In genomic region chr3:160403796-160404510, GRCh38 we compare ENCODE assay signal across 9 cellular contexts.
A peak's percentile ranks its signal among the peaks of the same experiment; 100 is the strongest.
DNase-seq lines count a peak whose midpoint lies in the region; ATAC-seq and TF ChIP-seq lines count a peak whose summit lies in the region.
"Had no signal": no experiment of that assay in that cellular context is flagged by ENCODE, and none has a peak within 500 bp of the region (broad histone marks: within the 10 kb centered on the region; RNA-seq: fewer than 3 reads in every experiment).

No MANE protein-coding gene starts in this region.

- H3K36me3 ChIP-seq in SK-N-MC (ENCODE audit: insufficient read depth, low read length), result peaks cover 81% of the 10 kb centered on the region
- H3K36me3 ChIP-seq in WERI-Rb-1, result peaks cover 90% of the 10 kb centered on the region

- H3K9ac ChIP-seq in SK-N-MC (ENCODE audit: insufficient read length), result peak overlapping the region; percentile 100

- peaks cover 4% of the 10 kb centered on the region for H3K27me3 Mint-ChIP-seq in T-helper 2 cell treated with Interferon-gamma antibody and Interleukin-4, amounts not matched to agents 5 μg/mL and 100 μg/mL, for 36 hours (ENCODE audit: low read depth)

- H3K27me3 ChIP-seq in WERI-Rb-1 (ENCODE audit: insufficient read depth, low read depth, severe bottlenecking), result no peaks in the 10 kb centered on the region

- H3K27ac Mint-ChIP-seq in T-helper 2 cell treated with Interferon-gamma antibody and Interleukin-4, amounts not matched to agents 5 μg/mL and 100 μg/mL, for 36 hours, result peak overlapping the region; percentile 84
- H3K27ac Mint-ChIP-seq in stimulated activated effector memory CD8-positive, alpha-beta T cell treated with anti-CD3 and anti-CD28 coated beads, Interleukin-12 subunit alpha, Interleukin-12 subunit beta, amount 100 ng/mL, for 72 hours, result no peak overlapping the region

- no peaks in the 10 kb centered on the region for H3K9me3 Mint-ChIP-seq in T-helper 2 cell treated with Interferon-gamma antibody and Interleukin-4, amounts not matched to agents 5 μg/mL and 100 μg/mL, for 36 hours
- H3K9me3 Mint-ChIP-seq in stimulated activated effector memory CD8-positive, alpha-beta T cell treated with anti-CD3 and anti-CD28 coated beads, Interleukin-12 subunit alpha, Interleukin-12 subunit beta, amount 100 ng/mL, for 72 hours, result no peaks in the 10 kb centered on the region

- peaks cover 35% of the 10 kb centered on the region for H3K4me1 Mint-ChIP-seq in T-helper 2 cell treated with Interferon-gamma antibody and Interleukin-4, amounts not matched to agents 5 μg/mL and 100 μg/mL, for 36 hours (ENCODE audit: low read depth)
- peaks cover 31% of the 10 kb centered on the region for H3K4me1 Mint-ChIP-seq in stimulated activated effector memory CD8-positive, alpha-beta T cell treated with anti-CD3 and anti-CD28 coated beads, Interleukin-12 subunit alpha, Interleukin-12 subunit beta, amount 100 ng/mL, for 72 hours

- TF ChIP-seq CTCF in fibroblast of pulmonary artery (IDR thresholded peaks at IDR 0.05; ENCODE audit: low read length, missing control alignments), result no peak
- TF ChIP-seq CTCF in WERI-Rb-1 (IDR thresholded peaks at IDR 0.05; ENCODE audit: low read depth, low read length), result no peak

- H3K36me3 Mint-ChIP-seq in T-helper 2 cell treated with Interferon-gamma antibody and Interleukin-4, amounts not matched to agents 5 μg/mL and 100 μg/mL, for 36 hours (ENCODE audit: low read depth), result peaks cover 60% of the 10 kb centered on the region
- H3K36me3 Mint-ChIP-seq in stimulated activated effector memory CD8-positive, alpha-beta T cell treated with anti-CD3 and anti-CD28 coated beads, Interleukin-12 subunit alpha, Interleukin-12 subunit beta, amount 100 ng/mL, for 72 hours, result peaks cover 99% of the 10 kb centered on the region

- H3K27ac ChIP-seq in SK-N-MC, result peak overlapping the region; percentile 53
- H3K27ac ChIP-seq in WERI-Rb-1, result no peak overlapping the region

- H3K9me3 ChIP-seq in SK-N-MC (ENCODE audit: low read depth, low read length), result no peaks in the 10 kb centered on the region
- no peaks in the 10 kb centered on the region for H3K9me3 ChIP-seq in WERI-Rb-1 (ENCODE audit: severe bottlenecking)

- no peak for ATAC-seq in stimulated activated effector memory CD8-positive, alpha-beta T cell treated with anti-CD3 and anti-CD28 coated beads, Interleukin-12 subunit alpha, Interleukin-12 subunit beta, amount 100 ng/mL, for 72 hours
- no peak for ATAC-seq in GM19467 (IDR thresholded peaks at IDR 0.05; ENCODE audit: unreplicated experiment)

- no peak for DNase-seq in T-helper 2 cell treated with Interferon-gamma antibody and Interleukin-4, amounts not matched to agents 5 μg/mL and 100 μg/mL, for 36 hours (ENCODE audit: low spot score)
- no peak for DNase-seq in T-helper 2 cell
- DNase-seq in SK-N-MC (ENCODE audit: low read depth, low spot score), result no peak
- peak; percentile 58 for DNase-seq in fibroblast of pulmonary artery (ENCODE audit: low read depth)
- DNase-seq in stimulated activated effector memory CD8-positive, alpha-beta T cell treated with anti-CD3 and anti-CD28 coated beads, Interleukin-12 subunit alpha, Interleukin-12 subunit beta, amount 100 ng/mL, for 72 hours (ENCODE audit: low spot score in 2 of 2), result no peak
- DNase-seq in hepatic stellate cell (ENCODE audit: low spot score), result no peak
- no peak for DNase-seq in WERI-Rb-1
- DNase-seq: NCI-H1092 treated with DMSO at 0.1 percent for 48 hours had no signal

- H3K4me3 ChIP-seq in SK-N-MC, result peak overlapping the region; percentile 98
- H3K4me3 ChIP-seq in fibroblast of pulmonary artery (replicated peaks; ENCODE audit: low read depth, low read length), result peak overlapping the region; percentile 96
- H3K4me3 ChIP-seq in WERI-Rb-1 (ENCODE audit: low read depth, low read length), result no peak overlapping the region

- H3K4me3 Mint-ChIP-seq in T-helper 2 cell treated with Interferon-gamma antibody and Interleukin-4, amounts not matched to agents 5 μg/mL and 100 μg/mL, for 36 hours, result peak overlapping the region; percentile 99
- H3K4me3 Mint-ChIP-seq in stimulated activated effector memory CD8-positive, alpha-beta T cell treated with anti-CD3 and anti-CD28 coated beads, Interleukin-12 subunit alpha, Interleukin-12 subunit beta, amount 100 ng/mL, for 72 hours, result peak overlapping the region; percentile 96
